11 cellular contexts compared by ENCODE assay signal in the genomic region with DNA sequence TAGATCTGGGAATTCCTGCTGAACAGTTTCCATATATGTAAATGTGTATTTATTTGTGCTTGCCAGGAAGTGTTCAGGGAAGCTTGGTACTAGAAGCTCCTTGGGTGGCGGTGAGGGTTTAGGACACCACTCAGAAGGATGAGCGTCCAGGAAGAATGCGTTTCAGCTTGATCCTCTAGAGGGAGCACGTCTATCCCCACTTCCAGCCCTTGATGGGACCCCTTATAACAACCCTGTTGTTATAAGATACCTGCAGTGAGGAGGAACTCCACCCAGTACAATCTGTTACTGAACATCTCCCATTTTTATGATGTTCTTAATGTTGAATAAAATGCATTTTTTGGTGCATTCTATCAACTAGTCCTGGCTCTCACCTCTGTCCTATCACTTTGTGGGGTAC.
A peak's percentile ranks its signal among the peaks of the same experiment; 100 is the strongest.
DNase-seq lines count a peak whose midpoint lies in the region; ATAC-seq, FAIRE-seq and TF ChIP-seq lines count a peak whose summit lies in the region.
"Had no signal": no experiment of that assay in that cellular context is flagged by ENCODE, and none has a peak within 500 bp of the region (broad histone marks: within the 10 kb centered on the region; RNA-seq: fewer than 3 reads in every experiment).

No MANE protein-coding gene starts in this region.

- TF ChIP-seq CTCF in D721Med (IDR thresholded peaks at IDR 0.05; ENCODE audit: insufficient read depth, missing control alignments) (peak; percentile 9), HFF-Myc (IDR thresholded peaks at IDR 0.05; ENCODE audit: low read depth, low read length, missing control alignments) (peak; percentile 46)

- H3K4me3 Mint-ChIP-seq in activated T-helper 17 cell treated with anti-CD3 and anti-CD28 coated beads, Interleukin-2, amount 50 U/mL, for 72 hours, result no peak overlapping the region
- H3K4me3 Mint-ChIP-seq: T-helper 1 cell treated with Interleukin-12 subunit alpha and Interleukin-12 subunit beta and Interleukin-4 antibody, amounts not matched to agents 30 μg/mL and 1 μg/mL, for 36 hours had no signal

- H3K36me3 Mint-ChIP-seq in activated T-helper 17 cell treated with anti-CD3 and anti-CD28 coated beads, Interleukin-2, amount 50 U/mL, for 72 hours (ENCODE audit: low read depth), result peaks cover 98% of the 10 kb centered on the region

- DNase-seq in D721Med (ENCODE audit: insufficient read length, low spot score), result no peak
- no peak for DNase-seq in HFF-Myc (ENCODE audit: extremely low read depth, low read depth)
- DNase-seq in left kidney (ENCODE audit: low read depth, low spot score), result peak; percentile 33
- DNase-seq in left lobe of liver (ENCODE audit: low spot score), result no peak
- DNase-seq in NCI-H1694 (lab: John Stamatoyannopoulos, UW), result no peak
- no peak for DNase-seq in Kasumi-1 (lab: John Stamatoyannopoulos, UW)
- DNase-seq: effector CD4-positive, alpha-beta T cell; NCI-H2081 treated with DMSO at 0.1 percent for 48 hours had no signal

- no peaks in the 10 kb centered on the region for H3K9me3 Mint-ChIP-seq in activated T-helper 17 cell treated with anti-CD3 and anti-CD28 coated beads, Interleukin-2, amount 50 U/mL, for 72 hours
- H3K9me3 Mint-ChIP-seq: T-helper 1 cell treated with Interleukin-12 subunit alpha and Interleukin-12 subunit beta and Interleukin-4 antibody, amounts not matched to agents 30 μg/mL and 1 μg/mL, for 36 hours had no signal

- ATAC-seq in activated T-helper 17 cell treated with anti-CD3 and anti-CD28 coated beads, Interleukin-2, amount 50 U/mL, for 72 hours (replicated peaks), result no peak
- ATAC-seq in GM18858 (IDR thresholded peaks at IDR 0.05; ENCODE audit: unreplicated experiment) (no peak), left lobe of liver (no peak)

- H3K4me3 ChIP-seq in HFF-Myc (replicated peaks; ENCODE audit: low read depth, low read length), result no peak overlapping the region

- H3K27ac Mint-ChIP-seq in activated T-helper 17 cell treated with anti-CD3 and anti-CD28 coated beads, Interleukin-2, amount 50 U/mL, for 72 hours, result peak overlapping the region; percentile 57
- H3K27ac Mint-ChIP-seq: T-helper 1 cell treated with Interleukin-12 subunit alpha and Interleukin-12 subunit beta and Interleukin-4 antibody, amounts not matched to agents 30 μg/mL and 1 μg/mL, for 36 hours had no signal

- FAIRE-seq in D721Med (lab: Jason Lieb, UNC), result no peak

- H3K4me1 Mint-ChIP-seq in activated T-helper 17 cell treated with anti-CD3 and anti-CD28 coated beads, Interleukin-2, amount 50 U/mL, for 72 hours, result peaks cover 43% of the 10 kb centered on the region

- no peaks in the 10 kb centered on the region for H3K27me3 Mint-ChIP-seq in activated T-helper 17 cell treated with anti-CD3 and anti-CD28 coated beads, Interleukin-2, amount 50 U/mL, for 72 hours
